In genomic region chr22:36156515-36157419, GRCh38 we compare ENCODE assay signal across 8 cellular contexts. TPM values are rescaled to one million over a fixed set of nuclear protein-coding genes. Genes with fewer than 3 reads are reported as not detected.
DNase-seq lines count a peak whose midpoint lies in the region; ATAC-seq and TF ChIP-seq lines count a peak whose summit lies in the region.

No MANE protein-coding gene starts in this region.

- no peaks in the 10 kb centered on the region for H3K9me3 ChIP-seq in right cardiac atrium (ENCODE audit: control insufficient read depth, low read length)
- no peaks in the 10 kb centered on the region for H3K9me3 ChIP-seq in WERI-Rb-1 (ENCODE audit: severe bottlenecking)

- H3K4me1 ChIP-seq in right cardiac atrium (ENCODE audit: control insufficient read depth, insufficient read depth, low read length) (peaks cover 26% of the 10 kb centered on the region), urinary bladder (ENCODE audit: insufficient read depth) (peaks cover 4% of the 10 kb centered on the region)

- no peaks in the 10 kb centered on the region for H3K36me3 ChIP-seq in H7 (replicated peaks; ENCODE audit: control insufficient read depth, insufficient read depth, low read length)
- no peaks in the 10 kb centered on the region for H3K36me3 ChIP-seq in urinary bladder (ENCODE audit: insufficient read depth)
- no peaks in the 10 kb centered on the region for H3K36me3 ChIP-seq in WERI-Rb-1

- 23% methylated on average over 15 of the region's 15 CpGs for WGBS in right cardiac atrium
- WGBS in urinary bladder: 20% methylated on average over 15 of the region's 15 CpGs

- H3K27ac ChIP-seq in angular gyrus (ENCODE audit: low read depth, low read length): peak overlapping the region; percentile 89
- H3K27ac ChIP-seq in right cardiac atrium (ENCODE audit: low read length): peak overlapping the region; percentile 49
- H3K27ac ChIP-seq in urinary bladder (ENCODE audit: low read depth): peak overlapping the region; percentile 93
- no peak overlapping the region for H3K27ac ChIP-seq in WERI-Rb-1

- intact Hi-C loops in right cardiac atrium (cut with DNase I): loop anchor here in 1 of 4 donors (10.0 kb wide), 1 partner anchor 328 kb away; the partner anchor contains the start of gene TXN2

- DNase-seq in H7 (peak; percentile 71), T-helper 22 cell (ENCODE audit: low read depth) (peak; percentile 75), right cardiac atrium (peak; percentile 91 to 95 (median 93)), putamen (ENCODE audit: low spot score) (peak; percentile 81), WERI-Rb-1 (no peak)

- H3K4me3 ChIP-seq in H7 (ENCODE audit: insufficient read depth, low read depth, low read length): no peak overlapping the region
- H3K4me3 ChIP-seq in right cardiac atrium (ENCODE audit: low read length): peak overlapping the region; percentile 72
- peak overlapping the region; percentile 45 for H3K4me3 ChIP-seq in urinary bladder (ENCODE audit: low read depth, low read length)
- H3K4me3 ChIP-seq in WERI-Rb-1 (ENCODE audit: low read depth, low read length): no peak overlapping the region

- TF ChIP-seq CTCF in WERI-Rb-1 (IDR thresholded peaks at IDR 0.05; ENCODE audit: low read depth, low read length): no peak

- H3K27me3 ChIP-seq in H7 (ENCODE audit: control insufficient read depth, insufficient read depth, low read length) (no peaks in the 10 kb centered on the region), right cardiac atrium (ENCODE audit: control insufficient read depth, insufficient read depth) (no peaks in the 10 kb centered on the region), WERI-Rb-1 (ENCODE audit: insufficient read depth, low read depth, severe bottlenecking) (peaks cover 6% of the 10 kb centered on the region)

- ATAC-seq in right cardiac atrium (peak; percentile 87 to 89), HG03432 (IDR thresholded peaks at IDR 0.05; ENCODE audit: unreplicated experiment) (no peak)

RNA-seq across cellular contexts. Expression of gene APOL3, which starts 3.8 kb away (rescaled TPM):
- total RNA-seq in H7 (2014; rRNA removed; shearing (Covaris generic)): 0.28 TPM in 1 of 2 replicates, not detected in the other
- 10 to 100 TPM; 22.9 to 33.1 (median 26.5) TPM for total RNA-seq in right cardiac atrium
- polyA plus RNA-seq in right cardiac atrium: 23.3 TPM
- total RNA-seq in urinary bladder: 25.4 TPM
- 42.6 TPM for polyA plus RNA-seq in urinary bladder

RNA-seq across cellular contexts. Expression of gene APOL4, which starts 44.8 kb away (rescaled TPM):
- not detected in 2 replicates for total RNA-seq in H7 (2014; rRNA removed; shearing (Covaris generic))
- total RNA-seq in right cardiac atrium (1 to 10 TPM in 3 of 4 donors, not detected in 1; 3.1 to 7.4 (median 7.2) TPM), urinary bladder (33.9 TPM)
- polyA plus RNA-seq in right cardiac atrium (3.8 TPM), urinary bladder (12.4 TPM)

Comparison
In these comparisons a context has a peak if more than half of its experiments do, and no peak if none do; other contexts are left out.
1. H3K4me3 ChIP-seq: peak in right cardiac atrium (single experiment) and urinary bladder (single experiment); none in H7 (single experiment) and WERI-Rb-1 (single experiment).
2. RNA of gene APOL3, which starts 3.8 kb away (total RNA-seq): 22.9 to 33.1 TPM in right cardiac atrium and 25.4 TPM in urinary bladder (single experiment); 0.28 TPM in H7; every median in the first group is over 10 times any median in the second.